Comparison of ENCODE assay signal across 13 cellular contexts in genomic region chr11:35511666-35512065, GRCh38. TPM values are rescaled to one million over a fixed set of nuclear protein-coding genes. Genes with fewer than 3 reads are reported as not detected.
A peak's percentile ranks its signal among the peaks of the same experiment; 100 is the strongest.
DNase-seq lines count a peak whose midpoint lies in the region; ATAC-seq, FAIRE-seq and TF ChIP-seq lines count a peak whose summit lies in the region.
"Had no signal": no experiment of that assay in that cellular context is flagged by ENCODE, and none has a peak within 500 bp of the region (broad histone marks: within the 10 kb centered on the region; RNA-seq: fewer than 3 reads in every experiment).

No MANE protein-coding gene starts in this region.

- no peak for ATAC-seq in GM21360 (IDR thresholded peaks at IDR 0.05; ENCODE audit: unreplicated experiment)
- ATAC-seq in HG02970 (IDR thresholded peaks at IDR 0.05; ENCODE audit: low FRiP score, unreplicated experiment): no peak

- H4K20me1 ChIP-seq in keratinocyte (ENCODE audit: control insufficient read depth, extremely low read depth, insufficient read depth, low read length): no peaks in the 10 kb centered on the region
- H4K20me1 ChIP-seq: BLaER1 treated with 17β-estradiol and CSF1 and Interleukin-3, amounts not matched to agents 10 nM and 100 nM had no signal

- H3K9me3 ChIP-seq in keratinocyte (ENCODE audit: control insufficient read depth, low read depth, low read length) (peaks cover 2% of the 10 kb centered on the region), ascending aorta (no peaks in the 10 kb centered on the region)
- H3K9me3 ChIP-seq: prostate gland had no signal

- FAIRE-seq in HTR-8/SVneo (lab: Jason Lieb, UNC): peak; percentile 90
- peak; percentile 75 for FAIRE-seq in keratinocyte (lab: Jason Lieb, UNC)

- H3K36me3 ChIP-seq in keratinocyte (ENCODE audit: control insufficient read depth in 2 of 2, extremely low read depth in 1 of 2, insufficient read depth in 2 of 2, low read length in 2 of 2) (no peaks in the 10 kb centered on the region), ascending aorta (no peaks in the 10 kb centered on the region)
- H3K36me3 ChIP-seq: BLaER1 treated with 17β-estradiol and CSF1 and Interleukin-3, amounts not matched to agents 10 nM and 100 nM; prostate gland had no signal

- H3K79me2 ChIP-seq in keratinocyte (ENCODE audit: control insufficient read depth, insufficient read depth, low read length): no peaks in the 10 kb centered on the region

- peak; percentile 91 for DNase-seq in AG10803 (ENCODE audit: low read depth)
- DNase-seq in HTR-8/SVneo (ENCODE audit: insufficient read length, low spot score): peak; percentile 62
- peak; percentile 76 for DNase-seq in astrocyte of the hippocampus (ENCODE audit: low read depth, low spot score)
- DNase-seq in keratinocyte (ENCODE audit: low read depth, low spot score): no peak
- no peak for DNase-seq in ascending aorta (ENCODE audit: low spot score in 2 of 2)
- no peak for DNase-seq in occipital lobe (lab: John Stamatoyannopoulos, UW)
- DNase-seq: NCI-H1417 treated with DMSO at 0.1 percent for 48 hours had no signal

- H3K27ac ChIP-seq in keratinocyte (ENCODE audit: control insufficient read depth, insufficient read depth, low read length): no peak overlapping the region
- H3K27ac ChIP-seq in ascending aorta: no peak overlapping the region
- H3K27ac ChIP-seq: BLaER1 treated with 17β-estradiol and CSF1 and Interleukin-3, amounts not matched to agents 10 nM and 100 nM; prostate gland had no signal

- TF ChIP-seq CTCF in AG10803 (conservative IDR thresholded peaks at IDR 0.05; ENCODE audit: low read length): no peak
- no peak for TF ChIP-seq CTCF in keratinocyte (optimal IDR thresholded peaks at IDR 0.05 in 1 of 3, IDR thresholded peaks at IDR 0.05 in 1 of 3, conservative IDR thresholded peaks at IDR 0.05 in 1 of 3; ENCODE audit: extremely low read depth in 1 of 3, insufficient read depth in 2 of 3, low read length in 3 of 3)
- no peak for TF ChIP-seq CTCF in ascending aorta (IDR thresholded peaks at IDR 0.05)

- H3K27me3 ChIP-seq in keratinocyte (ENCODE audit: control insufficient read depth, extremely low read depth, insufficient read depth, low read length) (no peaks in the 10 kb centered on the region), ascending aorta (no peaks in the 10 kb centered on the region)
- H3K27me3 ChIP-seq: BLaER1 treated with 17β-estradiol and CSF1 and Interleukin-3, amounts not matched to agents 10 nM and 100 nM had no signal

- no peak overlapping the region for H3K4me3 ChIP-seq in AG10803 (ENCODE audit: low read length)
- H3K4me3 ChIP-seq in keratinocyte (ENCODE audit: control insufficient read depth in 2 of 3, extremely low read depth in 1 of 3, insufficient read depth in 2 of 3, low read depth in 1 of 3, low read length in 3 of 3): no peak overlapping the region
- H3K4me3 ChIP-seq in ascending aorta: no peak overlapping the region
- H3K4me3 ChIP-seq: BLaER1 treated with 17β-estradiol and CSF1 and Interleukin-3, amounts not matched to agents 10 nM and 100 nM; prostate gland had no signal

- no peak overlapping the region for H3K4me2 ChIP-seq in keratinocyte (ENCODE audit: control insufficient read depth, extremely low read depth, insufficient read depth, low read depth, low read length)
- H3K4me2 ChIP-seq: BLaER1 treated with 17β-estradiol and CSF1 and Interleukin-3, amounts not matched to agents 10 nM and 100 nM had no signal

- dilution Hi-C loops in keratinocyte (cut with MboI; ENCODE audit: extremely low pct_ligation_motif_present, low sequenced_read_pairs): no loop called here

- H3K9ac ChIP-seq in keratinocyte (ENCODE audit: control insufficient read depth, extremely low read depth, insufficient read depth, low read length): no peak overlapping the region
- H3K9ac ChIP-seq: BLaER1 treated with 17β-estradiol and CSF1 and Interleukin-3, amounts not matched to agents 10 nM and 100 nM had no signal

- H3K4me1 ChIP-seq in keratinocyte (ENCODE audit: control insufficient read depth, extremely low read depth, insufficient read depth, low read length) (peaks cover 19% of the 10 kb centered on the region), ascending aorta (no peaks in the 10 kb centered on the region)
- H3K4me1 ChIP-seq: BLaER1 treated with 17β-estradiol and CSF1 and Interleukin-3, amounts not matched to agents 10 nM and 100 nM; prostate gland had no signal

- no peaks in the 10 kb centered on the region for H3K9me1 ChIP-seq in keratinocyte (ENCODE audit: control insufficient read depth, extremely low read depth, insufficient read depth, low read length)

- H2AFZ ChIP-seq in keratinocyte (ENCODE audit: control insufficient read depth, low read length): no peak overlapping the region

- intact Hi-C loops in ascending aorta (cut with DNase I): no loop called here

RNA-seq across cellular contexts. Expression of gene PAMR1, which starts 13.8 kb away (rescaled TPM):
- polyA plus RNA-seq in keratinocyte: 4.1 to 10.0 TPM (median 4.4 TPM) in 3 replicates
- polyA plus RNA-seq in keratinocyte (2011; ENCODE audit: low read depth): 3.7 TPM
- polyA plus RNA-seq in keratinocyte (2011; cell fraction: cytosol; rRNA removed): 3.7 and 4.9 TPM in 2 replicates
- 12.1 and 16.1 TPM in 2 replicates for polyA plus RNA-seq in keratinocyte (2011; cell fraction: nucleus; rRNA removed)
- 3.2 and 14.2 TPM in 2 replicates for polyA plus RNA-seq in keratinocyte (2012; ENCODE audit: low replicate concordance)
- polyA minus RNA-seq in keratinocyte: 3.8 to 14.5 TPM (median 3.9 TPM) in 3 replicates
- 5.0 TPM for polyA minus RNA-seq in keratinocyte (2011; cell fraction: cytosol; rRNA and poly(A)+ RNA removed)
- 5.9 and 14.6 TPM in 2 replicates for polyA minus RNA-seq in keratinocyte (2011; cell fraction: nucleus; rRNA and poly(A)+ RNA removed)
- total RNA-seq in ascending aorta (4.6 TPM), occipital lobe (3.0 TPM)
- total RNA-seq: activated T-helper 1 cell treated with anti-CD3 and anti-CD28 coated beads, Interleukin-12 subunit alpha, Interleukin-12 subunit beta, Interleukin-2, Interleukin-4 antibody, amounts not matched to agents 30 ng/mL and 10 ng/mL and 1 ng/mL, durations not matched to agents 14 hours and 24 hours and 36 hours had no signal
- polyA plus RNA-seq: IgD-negative memory B cell had no signal

Comparison
In these comparisons a context has a peak if more than half of its experiments do, and no peak if none do; other contexts are left out.
1. DNase-seq: peak in AG10803 (single experiment), HTR-8/SVneo (single experiment) and astrocyte of the hippocampus (single experiment); none in keratinocyte (single experiment), ascending aorta (0 of 2) and occipital lobe (single experiment).